1 cellular context compared by ENCODE assay signal in the genomic region with DNA sequence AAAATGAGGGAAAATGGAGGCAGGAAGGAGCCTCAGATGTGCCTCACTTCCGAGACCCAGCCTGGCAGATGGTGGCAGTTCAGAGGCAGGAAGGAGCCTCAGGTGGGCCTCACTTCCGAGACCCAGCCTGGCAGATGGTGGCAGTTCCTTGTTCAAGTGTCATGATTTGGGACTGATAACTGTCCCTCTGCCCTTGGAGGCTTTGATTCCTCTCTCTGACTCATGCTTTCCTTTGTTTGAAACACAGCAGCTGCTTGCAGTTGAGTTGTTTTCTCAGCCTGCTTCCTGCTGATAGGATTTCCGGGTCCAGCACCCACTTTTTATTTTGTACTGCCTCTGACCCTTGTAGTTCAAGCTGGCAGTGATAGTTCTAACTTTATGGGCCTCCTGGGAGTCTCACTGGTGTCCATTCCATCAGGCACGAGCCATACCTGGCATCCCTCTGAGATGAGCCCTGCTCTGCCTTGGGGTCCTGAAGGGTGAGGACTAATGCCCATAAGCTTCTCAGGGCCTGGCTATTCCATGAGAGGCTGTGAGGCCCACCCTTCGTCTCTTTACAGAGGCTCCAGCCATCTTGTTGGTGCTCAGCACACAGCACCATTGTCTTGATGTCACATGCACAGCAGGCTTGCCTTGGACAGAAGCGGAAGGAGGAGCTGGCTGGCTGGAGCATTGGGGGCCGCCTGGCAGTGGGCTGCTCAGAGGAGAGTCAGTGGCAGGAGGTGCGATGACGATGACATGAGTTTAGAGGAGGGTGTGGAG.
TF ChIP-seq lines count a peak whose summit lies in the region.

No MANE protein-coding gene starts in this region.

TF ChIP-seq in SK-N-SH, 30 proteins besides CTCF, POLR2A, EP300 and RAD21 (continued from another document):
- TF ChIP-seq, protein P1, sequence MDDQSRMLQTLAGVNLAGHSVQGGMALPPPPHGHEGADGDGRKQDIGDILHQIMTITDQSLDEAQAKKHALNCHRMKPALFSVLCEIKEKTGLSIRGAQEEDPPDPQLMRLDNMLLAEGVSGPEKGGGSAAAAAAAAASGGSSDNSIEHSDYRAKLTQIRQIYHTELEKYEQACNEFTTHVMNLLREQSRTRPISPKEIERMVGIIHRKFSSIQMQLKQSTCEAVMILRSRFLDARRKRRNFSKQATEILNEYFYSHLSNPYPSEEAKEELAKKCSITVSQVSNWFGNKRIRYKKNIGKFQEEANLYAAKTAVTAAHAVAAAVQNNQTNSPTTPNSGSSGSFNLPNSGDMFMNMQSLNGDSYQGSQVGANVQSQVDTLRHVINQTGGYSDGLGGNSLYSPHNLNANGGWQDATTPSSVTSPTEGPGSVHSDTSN (IDR thresholded peaks at IDR 0.05): peak; percentile 43; the same call in 1 of the 2 replicates
- TF ChIP-seq TCF12 (IDR thresholded peaks at IDR 0.05): peak; percentile 46; the same call in 1 of the 2 replicates
- TF ChIP-seq FOSL2 (IDR thresholded peaks at IDR 0.05; ENCODE audit: borderline replicate concordance, low read depth): peak; percentile 28; the same call in 1 of the 2 replicates
TF ChIP-seq in SK-N-SH: peak in this region for 3.
